Comparison of ENCODE assay signal across 26 cellular contexts in the genomic region with DNA sequence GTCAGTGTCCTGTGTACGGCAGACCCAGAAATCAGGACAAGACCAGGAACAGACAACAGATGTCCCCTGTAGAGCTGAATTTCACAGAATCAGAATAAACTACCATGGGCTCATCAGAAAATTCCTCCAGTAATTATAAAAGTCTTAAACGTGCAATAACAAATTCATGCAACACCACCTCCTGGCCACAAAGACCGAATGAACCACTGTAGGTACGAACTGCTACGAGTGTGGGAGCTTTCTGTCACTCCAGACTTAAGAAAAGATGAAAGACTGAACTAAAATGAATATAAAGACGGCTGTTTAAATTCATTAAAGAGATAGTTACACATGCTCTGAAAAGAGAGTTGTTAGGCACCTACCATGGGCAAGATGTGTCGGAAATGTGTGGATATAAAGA.
"Had no signal": no experiment of that assay in that cellular context is flagged by ENCODE, and none has a peak within 500 bp of the region (broad histone marks: within the 10 kb centered on the region; RNA-seq: fewer than 3 reads in every experiment).

No MANE protein-coding gene starts in this region.

- H3K79me2 ChIP-seq: hepatocyte had no signal

- H3K27ac ChIP-seq: hepatocyte, lower lobe of right lung, ovary, right atrium auricular region, right lobe of liver, suprapubic skin, thoracic aorta, tibial artery, upper lobe of right lung had no signal

- H3K36me3 ChIP-seq: lower lobe of right lung, ovary, right atrium auricular region, right lobe of liver, suprapubic skin, thoracic aorta, tibial artery, upper lobe of right lung had no signal

- ATAC-seq: left cardiac atrium; left lobe of liver; lower lobe of right lung; mucosa of descending colon; naive thymus-derived CD4-positive, alpha-beta T cell; natural killer cell treated with Interleukin-12 subunit alpha and Interleukin-12 subunit beta and Interleukin-15 and Interleukin-18, amount 100 ng/mL, for 72 hours; right lobe of liver; upper lobe of right lung had no signal

- FAIRE-seq: keratinocyte, urothelium cell line had no signal

- H3K27me3 ChIP-seq: ovary, right atrium auricular region, right lobe of liver, suprapubic skin had no signal

- H3K4me2 ChIP-seq: hepatocyte, smooth muscle cell had no signal

- H3K4me3 ChIP-seq: hepatocyte, lower lobe of right lung, mucosa of descending colon, ovary, right atrium auricular region, right lobe of liver, smooth muscle cell, suprapubic skin, thoracic aorta, tibial artery, upper lobe of right lung had no signal

- H3K9me3 ChIP-seq: lower lobe of right lung, mucosa of descending colon, ovary, right atrium auricular region, right lobe of liver, suprapubic skin, thoracic aorta, tibial artery, upper lobe of right lung had no signal

- H3K4me3 Mint-ChIP-seq: natural killer cell treated with Interleukin-12 subunit alpha and Interleukin-12 subunit beta and Interleukin-15 and Interleukin-18, amount 100 ng/mL, for 72 hours; stimulated activated naive CD8-positive, alpha-beta T cell treated with anti-CD3 and anti-CD28 coated beads, Interleukin-15, Interleukin-2, amounts not matched to agents 100 ng/mL and 50 ng/mL, for 24 hours had no signal

- H2AFZ ChIP-seq: hepatocyte had no signal

- DNase-seq: kidney glomerular epithelial cell; left cardiac atrium; lower lobe of right lung; mammary epithelial cell; midbrain; mucosa of descending colon; naive thymus-derived CD4-positive, alpha-beta T cell; ovary; right lobe of liver; stimulated activated CD4-positive, alpha-beta T cell treated with anti-CD3 and anti-CD28 coated beads, Interleukin-1b, Interleukin-23, amount 100 ng/mL, for 48 hours; stimulated activated CD4-positive, alpha-beta T cell treated with anti-CD3 and anti-CD28 coated beads, Interleukin-4, amount 100 ng/mL, for 1 hour; stimulated activated naive CD4-positive, alpha-beta T cell; tibial artery; trophoblast cell; upper lobe of right lung had no signal

- H3K27ac Mint-ChIP-seq: natural killer cell treated with Interleukin-12 subunit alpha and Interleukin-12 subunit beta and Interleukin-15 and Interleukin-18, amount 100 ng/mL, for 72 hours; progenitor cell of endocrine pancreas; stimulated activated naive CD8-positive, alpha-beta T cell treated with anti-CD3 and anti-CD28 coated beads, Interleukin-15, Interleukin-2, amounts not matched to agents 100 ng/mL and 50 ng/mL, for 24 hours had no signal

- H3K9me3 Mint-ChIP-seq: natural killer cell treated with Interleukin-12 subunit alpha and Interleukin-12 subunit beta and Interleukin-15 and Interleukin-18, amount 100 ng/mL, for 72 hours; stimulated activated naive CD8-positive, alpha-beta T cell treated with anti-CD3 and anti-CD28 coated beads, Interleukin-15, Interleukin-2, amounts not matched to agents 100 ng/mL and 50 ng/mL, for 24 hours had no signal

- H3K36me3 Mint-ChIP-seq: natural killer cell treated with Interleukin-12 subunit alpha and Interleukin-12 subunit beta and Interleukin-15 and Interleukin-18, amount 100 ng/mL, for 72 hours had no signal

- H3K4me1 ChIP-seq: right atrium auricular region, right lobe of liver, tibial artery had no signal
